Comparison of ENCODE assay signal across 21 cellular contexts in genomic region chr2:176173679-176174381, GRCh38. TPM values are rescaled to one million over a fixed set of nuclear protein-coding genes. Genes with fewer than 3 reads are reported as not detected.
DNase-seq lines count a peak whose midpoint lies in the region; ATAC-seq and TF ChIP-seq lines count a peak whose summit lies in the region.
"Had no signal": no experiment of that assay in that cellular context is flagged by ENCODE, and none has a peak within 500 bp of the region (broad histone marks: within the 10 kb centered on the region; RNA-seq: fewer than 3 reads in every experiment).

No MANE protein-coding gene starts in this region.

- no peaks in the 10 kb centered on the region for H3K27me3 ChIP-seq in kidney epithelial cell (ENCODE audit: control insufficient read depth, insufficient read depth, low read length)

- no peaks in the 10 kb centered on the region for H3K36me3 Mint-ChIP-seq in brain

- H3K27ac ChIP-seq in temporal lobe (ENCODE audit: low read depth, low read length), result peak overlapping the region; percentile 49
- H3K27ac ChIP-seq: prostate gland, VCaP had no signal

- ATAC-seq in GM19328 (IDR thresholded peaks at IDR 0.05; ENCODE audit: unreplicated experiment), result no peak
- ATAC-seq: T-helper 17 cell had no signal

- DNase-seq in HuH-7 (ENCODE audit: low spot score) (peak; percentile 81), kidney epithelial cell (ENCODE audit: low read depth) (no peak), SK-N-DZ (ENCODE audit: low spot score) (no peak), DMS114 treated with DMSO at 0.1 percent for 48 hours (lab: John Stamatoyannopoulos, UW; ENCODE audit: unreplicated experiment) (no peak)
- DNase-seq: activated CD4-positive, alpha-beta T cell treated with anti-CD3 and anti-CD28 coated beads, Interleukin-2, amount 50 U/mL, for 1 hour; activated naive CD8-positive, alpha-beta T cell treated with anti-CD3 and anti-CD28 coated beads for 36 hours; CD8-positive, alpha-beta memory T cell; GOT3; NCI-H1105 treated with DMSO at 0.1 percent for 48 hours; NCI-H2107; SHP77 treated with DMSO at 0.1 percent for 48 hours; T-helper 17 cell had no signal

- H3K4me3 Mint-ChIP-seq in brain, result peak overlapping the region in 4 of 5 experiments; percentile 55 to 75 (median 68)
- H3K4me3 Mint-ChIP-seq: activated naive CD8-positive, alpha-beta T cell treated with anti-CD3 and anti-CD28 coated beads for 36 hours; CD8-positive, alpha-beta memory T cell; neural crest cell; T-helper 17 cell had no signal

- H3K4me3 ChIP-seq in kidney epithelial cell (ENCODE audit: low read depth, low read length), result peak overlapping the region; percentile 43
- H3K4me3 ChIP-seq: prostate gland had no signal

- no peaks in the 10 kb centered on the region for H3K36me3 ChIP-seq in kidney epithelial cell (ENCODE audit: control insufficient read depth, insufficient read depth, low read length)
- H3K36me3 ChIP-seq: prostate gland had no signal

- H3K27ac Mint-ChIP-seq in brain, result peak overlapping the region in 1 of 5 experiments; percentile 76
- H3K27ac Mint-ChIP-seq: activated naive CD8-positive, alpha-beta T cell treated with anti-CD3 and anti-CD28 coated beads for 36 hours; activated T-helper 2 cell treated with anti-CD3 and anti-CD28 coated beads, Interferon-gamma antibody, Interleukin-2, Interleukin-4, amounts not matched to agents 10 μg/mL and 5 μg/mL and 100 μg/mL, durations not matched to agents 14 hours and 24 hours and 36 hours had no signal

- H3K27me3 Mint-ChIP-seq in brain, result peaks cover 100% of the 10 kb centered on the region

- peaks cover 26% of the 10 kb centered on the region for H3K4me1 Mint-ChIP-seq in brain

- no peak for TF ChIP-seq CTCF in brain (conservative IDR thresholded peaks at IDR 0.05)
- TF ChIP-seq CTCF in kidney epithelial cell (IDR thresholded peaks at IDR 0.05; ENCODE audit: insufficient read depth, low read length, poor library complexity, severe bottlenecking), result no peak

- H3K9me3 Mint-ChIP-seq in brain, result peaks cover 3 to 17% (median 6%) of the 10 kb centered on the region in 5 experiments
- H3K9me3 Mint-ChIP-seq: activated T-helper 2 cell treated with anti-CD3 and anti-CD28 coated beads, Interferon-gamma antibody, Interleukin-2, Interleukin-4, amounts not matched to agents 10 μg/mL and 5 μg/mL and 100 μg/mL, durations not matched to agents 14 hours and 24 hours and 36 hours; neural crest cell had no signal

RNA-seq across cellular contexts. Expression of gene HOXD1, which starts 14.6 kb away (rescaled TPM):
- 2.1 TPM for polyA plus RNA-seq in brain (ENCODE audit: insufficient read depth, low read depth, low replicate concordance)
- total RNA-seq in kidney epithelial cell, result 9.8 and 11.1 TPM in 2 replicates
- not detected for total RNA-seq in temporal lobe
- polyA plus RNA-seq in SK-N-DZ (2014; cell fraction: cytosol; rRNA removed), result 0.66 and 1.1 TPM in 2 replicates
- polyA plus RNA-seq in SK-N-DZ (2014; cell fraction: nucleus; rRNA removed), result 2.0 and 2.8 TPM in 2 replicates
- total RNA-seq: activated naive CD8-positive, alpha-beta T cell treated with anti-CD3 and anti-CD28 coated beads for 36 hours; activated T-helper 2 cell treated with anti-CD3 and anti-CD28 coated beads, Interferon-gamma antibody, Interleukin-2, Interleukin-4, amounts not matched to agents 10 μg/mL and 5 μg/mL and 100 μg/mL, durations not matched to agents 14 hours and 24 hours and 36 hours; CD8-positive, alpha-beta memory T cell; liver; NCI-H460; neural crest cell; T-helper 17 cell had no signal
- polyA plus RNA-seq: CD8-positive, alpha-beta memory T cell; liver had no signal

RNA-seq across cellular contexts. Expression of gene HOXD3, which starts 16.7 kb away (rescaled TPM):
- polyA plus RNA-seq in brain (ENCODE audit: insufficient read depth, low read depth, low replicate concordance), result 1.2 TPM
- total RNA-seq in kidney epithelial cell, result 5.4 and 9.2 TPM in 2 replicates
- not detected for total RNA-seq in temporal lobe
- polyA plus RNA-seq in SK-N-DZ (2014; cell fraction: cytosol; rRNA removed), result 1.6 and 2.3 TPM in 2 replicates
- 2.0 and 10.4 TPM in 2 replicates for polyA plus RNA-seq in SK-N-DZ (2014; cell fraction: nucleus; rRNA removed)
- total RNA-seq: activated naive CD8-positive, alpha-beta T cell treated with anti-CD3 and anti-CD28 coated beads for 36 hours; activated T-helper 2 cell treated with anti-CD3 and anti-CD28 coated beads, Interferon-gamma antibody, Interleukin-2, Interleukin-4, amounts not matched to agents 10 μg/mL and 5 μg/mL and 100 μg/mL, durations not matched to agents 14 hours and 24 hours and 36 hours; CD8-positive, alpha-beta memory T cell; liver; NCI-H460; T-helper 17 cell had no signal
- polyA plus RNA-seq: CD8-positive, alpha-beta memory T cell; liver had no signal

RNA-seq across cellular contexts. Expression of gene HOXD4, which starts 22.5 kb away (rescaled TPM):
- not detected for polyA plus RNA-seq in brain (ENCODE audit: insufficient read depth, low read depth, low replicate concordance)
- total RNA-seq in kidney epithelial cell (5.4 and 13.8 TPM in 2 replicates), temporal lobe (not detected)
- polyA plus RNA-seq in SK-N-DZ (2014; cell fraction: cytosol; rRNA removed), result 2.6 and 11.6 TPM in 2 replicates
- polyA plus RNA-seq in SK-N-DZ (2014; cell fraction: nucleus; rRNA removed), result 47.5 and 55.4 TPM in 2 replicates
- total RNA-seq: activated naive CD8-positive, alpha-beta T cell treated with anti-CD3 and anti-CD28 coated beads for 36 hours; activated T-helper 2 cell treated with anti-CD3 and anti-CD28 coated beads, Interferon-gamma antibody, Interleukin-2, Interleukin-4, amounts not matched to agents 10 μg/mL and 5 μg/mL and 100 μg/mL, durations not matched to agents 14 hours and 24 hours and 36 hours; CD8-positive, alpha-beta memory T cell; liver; NCI-H460; T-helper 17 cell had no signal
- polyA plus RNA-seq: CD8-positive, alpha-beta memory T cell; liver had no signal

RNA-seq across cellular contexts. Expression of gene HOXD8, which starts 44.3 kb away (rescaled TPM):
- 10.0 TPM for polyA plus RNA-seq in brain (ENCODE audit: insufficient read depth, low read depth, low replicate concordance)
- total RNA-seq in kidney epithelial cell (18.1 and 22.5 TPM in 2 replicates), temporal lobe (0.25 TPM)
- 28.1 and 35.4 TPM in 2 replicates for polyA plus RNA-seq in SK-N-DZ (2014; cell fraction: cytosol; rRNA removed)
- polyA plus RNA-seq in SK-N-DZ (2014; cell fraction: nucleus; rRNA removed), result 28.0 and 35.7 TPM in 2 replicates
- total RNA-seq: activated naive CD8-positive, alpha-beta T cell treated with anti-CD3 and anti-CD28 coated beads for 36 hours; activated T-helper 2 cell treated with anti-CD3 and anti-CD28 coated beads, Interferon-gamma antibody, Interleukin-2, Interleukin-4, amounts not matched to agents 10 μg/mL and 5 μg/mL and 100 μg/mL, durations not matched to agents 14 hours and 24 hours and 36 hours; CD8-positive, alpha-beta memory T cell; neural crest cell; T-helper 17 cell had no signal
- polyA plus RNA-seq: CD8-positive, alpha-beta memory T cell had no signal

RNA-seq across cellular contexts. Expression of gene HOXD9, which starts 51.3 kb away (rescaled TPM):
- 8.9 TPM for polyA plus RNA-seq in brain (ENCODE audit: insufficient read depth, low read depth, low replicate concordance)
- total RNA-seq in kidney epithelial cell (11.6 and 12.2 TPM in 2 replicates), temporal lobe (not detected)
- 20.1 and 20.4 TPM in 2 replicates for polyA plus RNA-seq in SK-N-DZ (2014; cell fraction: cytosol; rRNA removed)
- polyA plus RNA-seq in SK-N-DZ (2014; cell fraction: nucleus; rRNA removed), result 15.7 and 22.6 TPM in 2 replicates
- total RNA-seq: activated naive CD8-positive, alpha-beta T cell treated with anti-CD3 and anti-CD28 coated beads for 36 hours; activated T-helper 2 cell treated with anti-CD3 and anti-CD28 coated beads, Interferon-gamma antibody, Interleukin-2, Interleukin-4, amounts not matched to agents 10 μg/mL and 5 μg/mL and 100 μg/mL, durations not matched to agents 14 hours and 24 hours and 36 hours; CD8-positive, alpha-beta memory T cell; liver; NCI-H460; neural crest cell; T-helper 17 cell had no signal
- polyA plus RNA-seq: CD8-positive, alpha-beta memory T cell had no signal

Comparison
In these comparisons a context has a peak if more than half of its experiments do, and no peak if none do; other contexts are left out.
1. RNA of gene HOXD1, which starts 14.6 kb away (total RNA-seq): 9.8 to 11.1 TPM in kidney epithelial cell; not detected in temporal lobe (single experiment); every median in the first group is over 10 times any median in the second.